In genomic region chr19:49436381-49437017, GRCh38 we compare ENCODE assay signal across 10 cellular contexts. TPM values are rescaled to one million over a fixed set of nuclear protein-coding genes. Genes with fewer than 3 reads are reported as not detected.
A peak's percentile ranks its signal among the peaks of the same experiment; 100 is the strongest.
DNase-seq lines count a peak whose midpoint lies in the region; ATAC-seq, FAIRE-seq and TF ChIP-seq lines count a peak whose summit lies in the region.
"Had no signal": no experiment of that assay in that cellular context is flagged by ENCODE, and none has a peak within 500 bp of the region (broad histone marks: within the 10 kb centered on the region; RNA-seq: fewer than 3 reads in every experiment).

No MANE protein-coding gene starts in this region.

- H3K27me3 Mint-ChIP-seq in brain (peaks cover 98% of the 10 kb centered on the region), osteocyte (ENCODE audit: unreplicated experiment) (peaks cover 81% of the 10 kb centered on the region)

- H3K27ac Mint-ChIP-seq in brain (peak overlapping the region in 3 of 5 experiments; percentile 35 to 100 (median 82)), osteocyte (ENCODE audit: unreplicated experiment) (no peak overlapping the region)

- peaks cover 0 to 23% (median 3%) of the 10 kb centered on the region in 5 experiments for H3K9me3 Mint-ChIP-seq in brain
- H3K9me3 Mint-ChIP-seq in osteocyte (ENCODE audit: unreplicated experiment): no peaks in the 10 kb centered on the region

- no peak overlapping the region for H3K4me3 ChIP-seq in GM06990 (replicated peaks; ENCODE audit: low read depth, low read length)

- H3K36me3 ChIP-seq in GM06990 (ENCODE audit: control insufficient read depth, insufficient read depth, low read length): no peaks in the 10 kb centered on the region

- H3K4me3 Mint-ChIP-seq in brain: peak overlapping the region; percentile 32 to 90 (median 41)
- H3K4me3 Mint-ChIP-seq in osteocyte (ENCODE audit: unreplicated experiment): no peak overlapping the region

- ATAC-seq in GM18868 (IDR thresholded peaks at IDR 0.05; ENCODE audit: unreplicated experiment): no peak

- H3K27me3 ChIP-seq in GM06990 (replicated peaks; ENCODE audit: control insufficient read depth, insufficient read depth, low read length): peaks cover 3% of the 10 kb centered on the region; the same call in 1 of the 2 replicates

- FAIRE-seq in D721Med (lab: Jason Lieb, UNC): no peak

- H3K4me1 Mint-ChIP-seq in brain: peaks cover 27% of the 10 kb centered on the region
- peaks cover 7% of the 10 kb centered on the region for H3K4me1 Mint-ChIP-seq in osteocyte (ENCODE audit: unreplicated experiment)

- TF ChIP-seq CTCF in GM06990 (IDR thresholded peaks at IDR 0.05; ENCODE audit: insufficient read depth, low read length, poor library complexity, severe bottlenecking) (no peak), brain (conservative IDR thresholded peaks at IDR 0.05) (no peak), osteocyte (IDR thresholded peaks at IDR 0.05) (no peak), D721Med (IDR thresholded peaks at IDR 0.05; ENCODE audit: insufficient read depth, missing control alignments) (no peak)

- DNase-seq in GM06990 (ENCODE audit: extremely low read depth, insufficient read length) (peak; percentile 72), T-helper 1 cell (peak in 3 of 5 donors; percentile 43 to 49 (median 48)), osteocyte (ENCODE audit: extremely low spot score, unreplicated experiment) (no peak), D721Med (ENCODE audit: insufficient read length, low spot score) (no peak), UCSD-AML1 (lab: John Stamatoyannopoulos, UW; ENCODE audit: unreplicated experiment) (no peak)
- peak; percentile 26 to 61 for DNase-seq in stimulated activated CD4-positive, alpha-beta T cell treated with anti-CD3 and anti-CD28 coated beads, Interleukin-12 subunit alpha, Interleukin-12 subunit beta, amount 100 ng/mL, for 24 hours (ENCODE audit: low read depth in 2 of 2)
- DNase-seq: NCI-H2227 treated with DMSO at 0.1 percent for 48 hours had no signal

- H3K36me3 Mint-ChIP-seq in brain (peaks cover 16% of the 10 kb centered on the region), osteocyte (ENCODE audit: unreplicated experiment) (no peaks in the 10 kb centered on the region)

RNA-seq across cellular contexts. Expression of gene SLC17A7, which starts 4.8 kb away (rescaled TPM):
- polyA plus RNA-seq in brain (ENCODE audit: insufficient read depth, low read depth, low replicate concordance): 132 TPM
- total RNA-seq in osteocyte: 0.34 and 0.54 TPM in 2 replicates

RNA-seq across cellular contexts. Expression of gene GFY, which starts 11.3 kb away (rescaled TPM):
- polyA plus RNA-seq in brain (ENCODE audit: insufficient read depth, low read depth, low replicate concordance): 0.97 TPM
- not detected in 2 replicates for total RNA-seq in osteocyte
- total RNA-seq: subcutaneous adipose tissue had no signal

RNA-seq across cellular contexts. Expression of gene PTH2, which starts 13.3 kb away (rescaled TPM):
- polyA plus RNA-seq in brain (ENCODE audit: insufficient read depth, low read depth, low replicate concordance): not detected
- not detected in 2 replicates for total RNA-seq in osteocyte
- total RNA-seq: subcutaneous adipose tissue had no signal

RNA-seq across cellular contexts. Expression of gene PIH1D1, which starts 15.1 kb away (rescaled TPM):
- polyA plus RNA-seq in brain (ENCODE audit: insufficient read depth, low read depth, low replicate concordance): 93.6 TPM
- total RNA-seq in osteocyte: 80.2 and 84.5 TPM in 2 replicates

RNA-seq across cellular contexts. Expression of gene ALDH16A1, which starts 16.5 kb away (rescaled TPM):
- 17.3 TPM for polyA plus RNA-seq in brain (ENCODE audit: insufficient read depth, low read depth, low replicate concordance)
- 31.8 and 34.0 TPM in 2 replicates for total RNA-seq in osteocyte

Comparison
In these comparisons a context has a peak if more than half of its experiments do, and no peak if none do; other contexts are left out.
1. DNase-seq: peak in GM06990 (single experiment), T-helper 1 cell (3 of 5) and stimulated activated CD4-positive, alpha-beta T cell treated with anti-CD3 and anti-CD28 coated beads, Interleukin-12 subunit alpha, Interleukin-12 subunit beta, amount 100 ng/mL, for 24 hours (2 of 2); none in osteocyte (single experiment), D721Med (single experiment) and UCSD-AML1 (single experiment).